In the genomic region with DNA sequence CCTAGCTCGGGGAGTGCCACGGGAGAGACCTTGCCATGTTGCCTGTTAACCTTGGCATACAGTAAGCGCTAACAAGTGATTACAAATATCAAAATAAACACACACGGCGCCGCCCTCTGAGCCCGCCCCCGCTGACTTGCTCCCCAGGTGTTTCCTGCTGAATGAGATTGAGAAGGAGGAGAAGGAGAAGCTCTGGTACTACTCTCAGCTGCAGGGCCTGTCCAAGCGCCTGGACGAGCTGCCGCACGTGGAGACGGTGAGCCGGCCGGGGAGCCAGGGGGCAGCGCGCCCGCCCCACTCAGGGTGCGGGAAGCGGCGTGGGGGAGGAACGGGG, we compare ENCODE assay signal across 10 cellular contexts. TPM values are rescaled to one million over a fixed set of nuclear protein-coding genes. Genes with fewer than 3 reads are reported as not detected.
DNase-seq lines count a peak whose midpoint lies in the region; ATAC-seq, FAIRE-seq and TF ChIP-seq lines count a peak whose summit lies in the region.
"Had no signal": no experiment of that assay in that cellular context is flagged by ENCODE, and none has a peak within 500 bp of the region (broad histone marks: within the 10 kb centered on the region; RNA-seq: fewer than 3 reads in every experiment).

No MANE protein-coding gene starts in this region.

- H4K8ac ChIP-seq in neuronal stem cell (ENCODE audit: low read depth, low read length) = no peak overlapping the region

- WGBS in GM12878 (ENCODE audit: insufficient coverage, insufficient replicate concordance, low lambda C conversion rate, missing lambda C conversion rate) = 6% methylated on average over 22 of the region's 22 CpGs
- WGBS in neuronal stem cell (ENCODE audit: extremely low coverage in 2 of 2, insufficient read length in 2 of 2, insufficient replicate concordance in 1 of 2), 2 donors = no CpG with 5 or more reads among the region's 22 CpGs

- H2BK15ac ChIP-seq in neuronal stem cell (ENCODE audit: low read length) = peak overlapping the region; percentile 26

- BruUV-seq in GM12878 (replicated peaks; lab: Mats Ljungman, UMichigan) = no TSS peak

- H3K79me2 ChIP-seq in GM12878 (ENCODE audit: control insufficient read depth, insufficient read depth, low read length) = no peaks in the 10 kb centered on the region

- H2AK5ac ChIP-seq in neuronal stem cell (ENCODE audit: low read depth, low read length) = peak overlapping the region; percentile 56

- no peak overlapping the region for H4K91ac ChIP-seq in neuronal stem cell (ENCODE audit: low read depth, low read length, poor library complexity)

- no peaks in the 10 kb centered on the region for H3K9me3 ChIP-seq in HAP-1
- H3K9me3 ChIP-seq in GM12878 (replicated peaks; ENCODE audit: control insufficient read depth, insufficient read depth, low read length) = no peaks in the 10 kb centered on the region; the same call in 2 of the 3 replicates
- H3K9me3 ChIP-seq in neuronal stem cell (replicated peaks in 1 of 2; ENCODE audit: control insufficient read depth in 2 of 2, insufficient read depth in 1 of 2, low read depth in 1 of 2, low read length in 2 of 2) = no peaks in the 10 kb centered on the region
- H3K9me3 ChIP-seq: sigmoid colon, uterus had no signal

- H3K27me3 ChIP-seq in HAP-1 (ENCODE audit: low read depth) (peaks cover 48% of the 10 kb centered on the region), GM12878 (replicated peaks in 1 of 2; ENCODE audit: control insufficient read depth in 2 of 2, insufficient read depth in 2 of 2, low read length in 1 of 2) (peaks cover 5% of the 10 kb centered on the region in 2 experiments; a peak in 2 of 4 replicates), neuronal stem cell (ENCODE audit: control insufficient read depth in 3 of 3, insufficient read depth in 3 of 3, low read depth in 1 of 3, low read length in 3 of 3) (no peaks in the 10 kb centered on the region)

- no peak for DNase-seq in HAP-1 (ENCODE audit: low spot score in 2 of 2)
- peak; percentile 54 for DNase-seq in NCI-H2029 (lab: John Stamatoyannopoulos, UW)
- DNase-seq in GM12878 (ENCODE audit: low read depth, low spot score) = no peak
- no peak for DNase-seq in neuronal stem cell (ENCODE audit: low spot score)
- DNase-seq in activated effector memory CD4-positive, alpha-beta T cell treated with anti-CD3 and anti-CD28 coated beads, Interleukin-2, amount 50 U/mL, for 16 hours = no peak
- DNase-seq in DMS 273 (lab: John Stamatoyannopoulos, UW; ENCODE audit: unreplicated experiment) = no peak
- DNase-seq in Ammon's horn (ENCODE audit: low spot score) = no peak
- DNase-seq: NCI-H510A treated with DMSO at 0.1 percent for 48 hours, sigmoid colon had no signal

- TF ChIP-seq EP300 in GM12878 (IDR thresholded peaks at IDR 0.05; ENCODE audit: borderline replicate concordance in 1 of 2, control insufficient read depth in 1 of 2, low read depth in 2 of 2, low read length in 2 of 2) = no peak

- RAD21 ChIA-PET in GM12878 (lab: Charles Lee; ENCODE audit: unreplicated experiment) = no interaction called here

- peak overlapping the region; percentile 73 for H2BK12ac ChIP-seq in neuronal stem cell (ENCODE audit: low read length)

- intact Hi-C loops in GM12878 (cut with micrococcal nuclease; ENCODE audit: unreplicated experiment) = no loop called here

- H3K27ac ChIP-seq in GM12878 (ENCODE audit: control insufficient read depth, insufficient read depth) = no peak overlapping the region
- H3K27ac ChIP-seq in neuronal stem cell (replicated peaks; ENCODE audit: low read length) = no peak overlapping the region
- H3K27ac ChIP-seq: sigmoid colon, uterus had no signal

- H3K9ac ChIP-seq in GM12878 (ENCODE audit: control insufficient read depth, insufficient read depth, low read length) = no peak overlapping the region
- H3K9ac ChIP-seq in neuronal stem cell (ENCODE audit: low read depth, low read length, poor library complexity) = no peak overlapping the region

- peaks cover 17% of the 10 kb centered on the region for H3K79me1 ChIP-seq in neuronal stem cell (ENCODE audit: low read depth, low read length)

- SMC1A ChIA-PET in GM12878 (lab: Charles Lee; ENCODE audit: uncharacterized antibody, unreplicated experiment) = no interaction called here

- TF ChIP-seq CTCF in GM12878 (IDR thresholded peaks at IDR 0.05 in 2 of 3, conservative IDR thresholded peaks at IDR 0.05 in 1 of 3; ENCODE audit: control insufficient read depth in 2 of 3, extremely low read depth in 1 of 3, insufficient read depth in 1 of 3, low read depth in 3 of 3, low read length in 3 of 3) = no peak

- H3K4me1 ChIP-seq in HAP-1 = peaks cover 12% of the 10 kb centered on the region
- peaks cover 3% of the 10 kb centered on the region for H3K4me1 ChIP-seq in GM12878 (ENCODE audit: control insufficient read depth, insufficient read depth, low read length)
- peaks cover 32 to 35% of the 10 kb centered on the region in 2 donors for H3K4me1 ChIP-seq in neuronal stem cell (ENCODE audit: control insufficient read depth in 2 of 2, insufficient read depth in 1 of 2, low read depth in 1 of 2, low read length in 2 of 2)

- in situ Hi-C loops in HAP-1 (cut with MboI; ENCODE audit: low sequenced_read_pairs) (no loop called here), GM12878 (cut with MboI) (no loop called here)

- H3K18ac ChIP-seq in neuronal stem cell (ENCODE audit: low read length) = peak overlapping the region; percentile 80

- H3K36me3 ChIP-seq in HAP-1 (replicated peaks) (no peaks in the 10 kb centered on the region), GM12878 (ENCODE audit: control insufficient read depth in 2 of 2, insufficient read depth in 2 of 2, low read length in 1 of 2) (no peaks in the 10 kb centered on the region), neuronal stem cell (replicated peaks in 1 of 2; ENCODE audit: control insufficient read depth in 2 of 2, insufficient read depth in 2 of 2, low read length in 2 of 2) (peaks cover 25 to 75% of the 10 kb centered on the region in 2 donors)
- H3K36me3 ChIP-seq: uterus had no signal

- H3K4ac ChIP-seq in neuronal stem cell (ENCODE audit: low read length) = peak overlapping the region; percentile 53

- H3K4me3 ChIP-seq in HAP-1 = peak overlapping the region; percentile 6; the same call in 1 of the 2 replicates
- no peak overlapping the region for H3K4me3 ChIP-seq in GM12878
- H3K4me3 ChIP-seq in neuronal stem cell (ENCODE audit: low read length in 2 of 2) = peak overlapping the region in 1 of 2 donors; percentile 36
- H3K4me3 ChIP-seq: sigmoid colon, uterus had no signal

- H3K4me2 ChIP-seq in GM12878 (ENCODE audit: control insufficient read depth, insufficient read depth) (0 out of 2 replicates have a peak overlapping the region, but pooled peaks have one; percentile 25), neuronal stem cell (ENCODE audit: insufficient read depth, low read length, poor library complexity, severe bottlenecking) (no peak overlapping the region)

- FAIRE-seq in GM12878 (lab: Jason Lieb, UNC) = no peak

- TF ChIP-seq POLR2A in GM12878 (IDR thresholded peaks at IDR 0.05; ENCODE audit: low read depth, low read length) = no peak

- POLR2A ChIA-PET in GM12878 (lab: Charles Lee) = no interaction called here

- no peak overlapping the region for H2BK120ac ChIP-seq in neuronal stem cell (ENCODE audit: low read depth, low read length)

- no peak for ATAC-seq in GM12878

- no peak overlapping the region for H3K14ac ChIP-seq in neuronal stem cell (ENCODE audit: low read length)

- peak overlapping the region; percentile 91 for H3K23ac ChIP-seq in neuronal stem cell (ENCODE audit: low read depth, low read length, poor library complexity)

- no peak overlapping the region for H2BK5ac ChIP-seq in neuronal stem cell (ENCODE audit: low read length)

- H2AFZ ChIP-seq in GM12878 (ENCODE audit: control insufficient read depth, low read depth, low read length) = no peak overlapping the region
- H2AFZ ChIP-seq in neuronal stem cell (ENCODE audit: low read length) = no peak overlapping the region

- no peaks in the 10 kb centered on the region for H4K20me1 ChIP-seq in GM12878 (ENCODE audit: control insufficient read depth, insufficient read depth)

- CTCF ChIA-PET in GM12878 (lab: Yijun Ruan, JAX) = interaction anchor here (1.3 kb wide), 1 partner anchor 11 kb away, joined by 3 read pairs; no protein-coding TSS in a partner anchor

- TF ChIP-seq RAD21 in GM12878 (IDR thresholded peaks at IDR 0.05; ENCODE audit: insufficient read depth, low read depth, low read length) = no peak

RNA-seq across cellular contexts. Expression of gene APC2, which starts 5.0 kb away (rescaled TPM):
- total RNA-seq in GM12878 (2013; cell fraction: nucleolus; rRNA removed) = 0.34 and 0.46 TPM in 2 replicates
- total RNA-seq in GM12878 (2014; rRNA removed) = under 0.01 and 0.11 TPM in 2 replicates
- 0.05 TPM in 1 of 2 replicates, not detected in the other for total RNA-seq in GM12878 (2014; rRNA removed; fragmentation: Illumina TruSeq; extraction: Trizol)
- 0.08 and 0.26 TPM in 2 replicates for total RNA-seq in GM12878 (2021)
- 0.31 TPM for polyA plus RNA-seq in GM12878 (2011; ENCODE audit: low read depth)
- not detected in 2 replicates for polyA plus RNA-seq in GM12878 (2011; rRNA removed)
- 0.03 TPM in 1 of 2 replicates, not detected in the other for polyA plus RNA-seq in GM12878 (2011; cell fraction: cytosol; rRNA removed)
- polyA plus RNA-seq in GM12878 (2011; cell fraction: nucleus; rRNA removed) = 0.18 and 0.38 TPM in 2 replicates
- 0.27 and 0.43 TPM in 2 replicates for polyA plus RNA-seq in GM12878 (2012)
- not detected in 2 replicates for polyA plus RNA-seq in GM12878 (2014; fragmentation: Illumina TruSeq; extraction: Trizol)
- polyA plus RNA-seq in GM12878 (2014; fragmentation: Nextera tagmentation; extraction: Ambion mirVana) = under 1 TPM in 1 of 2 experiments, not detected in 1; 0.02 TPM
- polyA plus RNA-seq in GM12878 (2014; rRNA removed) = 0.16 and 0.73 TPM in 2 replicates
- under 1 TPM in 1 of 2 experiments, not detected in 1; 0.04 TPM for polyA plus RNA-seq in GM12878 (2016; fragmentation: Nextera tagmentation; extraction: Ambion mirVana)
- polyA minus RNA-seq in GM12878 (2011; rRNA and poly(A)+ RNA removed) = 0.05 TPM in 1 of 2 replicates, not detected in the other
- not detected in 2 replicates for polyA minus RNA-seq in GM12878 (2011; cell fraction: cytosol; rRNA and poly(A)+ RNA removed)
- 0.12 and 0.38 TPM in 2 replicates for polyA minus RNA-seq in GM12878 (2011; cell fraction: nucleus; rRNA and poly(A)+ RNA removed)
- 3.4 TPM for polyA plus RNA-seq in neuronal stem cell (2013, experiment 1 of 2)
- polyA plus RNA-seq in neuronal stem cell (2013, experiment 2 of 2) = 3.9 TPM

RNA-seq across cellular contexts. Expression of gene RPS15, which starts 16.8 kb away (rescaled TPM):
- 239 and 289 TPM in 2 replicates for total RNA-seq in GM12878 (2013; cell fraction: nucleolus; rRNA removed)
- 1,524 and 1,715 TPM in 2 replicates for total RNA-seq in GM12878 (2014; rRNA removed)
- 972 and 1,030 TPM in 2 replicates for total RNA-seq in GM12878 (2014; rRNA removed; fragmentation: Illumina TruSeq; extraction: Trizol)
- 2,219 and 2,315 TPM in 2 replicates for total RNA-seq in GM12878 (2021)
- 7,786 TPM for polyA plus RNA-seq in GM12878 (2011; ENCODE audit: low read depth)
- polyA plus RNA-seq in GM12878 (2011; rRNA removed) = 524 and 1,111 TPM in 2 replicates
- 3,186 and 3,536 TPM in 2 replicates for polyA plus RNA-seq in GM12878 (2011; cell fraction: cytosol; rRNA removed)
- polyA plus RNA-seq in GM12878 (2011; cell fraction: nucleus; rRNA removed) = 1,362 and 1,364 TPM in 2 replicates
- polyA plus RNA-seq in GM12878 (2012) = 3,088 and 3,408 TPM in 2 replicates
- 209 and 786 TPM in 2 replicates for polyA plus RNA-seq in GM12878 (2014; fragmentation: Illumina TruSeq; extraction: Trizol)
- polyA plus RNA-seq in GM12878 (2014; fragmentation: Nextera tagmentation; extraction: Ambion mirVana) = 100 to 1,000 TPM; 559 to 717 TPM
- polyA plus RNA-seq in GM12878 (2014; rRNA removed) = 3,158 and 3,344 TPM in 2 replicates
- 1,000 to 10,000 TPM; 1,763 to 1,909 TPM for polyA plus RNA-seq in GM12878 (2016; fragmentation: Nextera tagmentation; extraction: Ambion mirVana)
- 256 and 857 TPM in 2 replicates for polyA minus RNA-seq in GM12878 (2011; rRNA and poly(A)+ RNA removed)
- 796 and 851 TPM in 2 replicates for polyA minus RNA-seq in GM12878 (2011; cell fraction: cytosol; rRNA and poly(A)+ RNA removed)
- polyA minus RNA-seq in GM12878 (2011; cell fraction: nucleus; rRNA and poly(A)+ RNA removed) = 184 and 257 TPM in 2 replicates
- 3,965 TPM for polyA plus RNA-seq in neuronal stem cell (2013, experiment 1 of 2)
- 3,732 TPM for polyA plus RNA-seq in neuronal stem cell (2013, experiment 2 of 2)

RNA-seq across cellular contexts. Expression of gene C19orf25, which starts 24.0 kb away (rescaled TPM):
- total RNA-seq in GM12878 (2013; cell fraction: nucleolus; rRNA removed) = 69.0 and 71.0 TPM in 2 replicates
- total RNA-seq in GM12878 (2014; rRNA removed) (36.3 and 38.3 TPM in 2 replicates), GM12878 (2014; rRNA removed; fragmentation: Illumina TruSeq; extraction: Trizol) (11.7 and 14.8 TPM in 2 replicates), GM12878 (2021) (36.5 and 37.5 TPM in 2 replicates)
- 4.5 TPM for polyA plus RNA-seq in GM12878 (2011; ENCODE audit: low read depth)
- polyA plus RNA-seq in GM12878 (2011; rRNA removed) (6.3 and 13.6 TPM in 2 replicates), GM12878 (2014; fragmentation: Illumina TruSeq; extraction: Trizol) (4.2 and 13.2 TPM in 2 replicates), GM12878 (2014; fragmentation: Nextera tagmentation; extraction: Ambion mirVana) (1 to 10 TPM; 1.2 to 3.9 TPM), GM12878 (2014; rRNA removed) (42.5 and 52.5 TPM in 2 replicates), GM12878 (2016; fragmentation: Nextera tagmentation; extraction: Ambion mirVana) (10 to 100 TPM; 60.9 to 67.0 TPM)
- polyA plus RNA-seq in GM12878 (2011; cell fraction: cytosol; rRNA removed) = 26.6 and 50.8 TPM in 2 replicates
- polyA plus RNA-seq in GM12878 (2011; cell fraction: nucleus; rRNA removed) = 37.5 and 49.9 TPM in 2 replicates
- 18.6 and 22.1 TPM in 2 replicates for polyA plus RNA-seq in GM12878 (2012)
- polyA minus RNA-seq in GM12878 (2011; rRNA and poly(A)+ RNA removed) = 4.5 and 13.9 TPM in 2 replicates
- 8.7 and 11.5 TPM in 2 replicates for polyA minus RNA-seq in GM12878 (2011; cell fraction: cytosol; rRNA and poly(A)+ RNA removed)
- polyA minus RNA-seq in GM12878 (2011; cell fraction: nucleus; rRNA and poly(A)+ RNA removed) = 11.2 and 27.7 TPM in 2 replicates
- 22.9 TPM for polyA plus RNA-seq in neuronal stem cell (2013, experiment 1 of 2)
- polyA plus RNA-seq in neuronal stem cell (2013, experiment 2 of 2) = 21.4 TPM

RNA-seq across cellular contexts. Expression of gene PCSK4, which starts 35.2 kb away (rescaled TPM):
- 3.5 and 4.7 TPM in 2 replicates for total RNA-seq in GM12878 (2013; cell fraction: nucleolus; rRNA removed)
- 0.40 and 0.60 TPM in 2 replicates for total RNA-seq in GM12878 (2014; rRNA removed)
- total RNA-seq in GM12878 (2014; rRNA removed; fragmentation: Illumina TruSeq; extraction: Trizol) = 0.27 TPM in 1 of 2 replicates, not detected in the other
- total RNA-seq in GM12878 (2021) = 0.90 and 0.95 TPM in 2 replicates
- 0.26 TPM for polyA plus RNA-seq in GM12878 (2011; ENCODE audit: low read depth)
- 0.12 and 0.35 TPM in 2 replicates for polyA plus RNA-seq in GM12878 (2011; rRNA removed)
- polyA plus RNA-seq in GM12878 (2011; cell fraction: cytosol; rRNA removed) = 0.28 and 0.38 TPM in 2 replicates
- polyA plus RNA-seq in GM12878 (2011; cell fraction: nucleus; rRNA removed) = 8.8 and 9.8 TPM in 2 replicates
- 4.1 and 4.7 TPM in 2 replicates for polyA plus RNA-seq in GM12878 (2012)
- polyA plus RNA-seq in GM12878 (2014; fragmentation: Illumina TruSeq; extraction: Trizol) = not detected in 2 replicates
- polyA plus RNA-seq in GM12878 (2014; fragmentation: Nextera tagmentation; extraction: Ambion mirVana) = not detected
- polyA plus RNA-seq in GM12878 (2014; rRNA removed) = 0.99 and 1.6 TPM in 2 replicates
- polyA plus RNA-seq in GM12878 (2016; fragmentation: Nextera tagmentation; extraction: Ambion mirVana) = under 1 TPM; 0.32 to 0.57 TPM
- polyA minus RNA-seq in GM12878 (2011; rRNA and poly(A)+ RNA removed) = 0.59 and 0.67 TPM in 2 replicates
- not detected in 2 replicates for polyA minus RNA-seq in GM12878 (2011; cell fraction: cytosol; rRNA and poly(A)+ RNA removed)
- polyA minus RNA-seq in GM12878 (2011; cell fraction: nucleus; rRNA and poly(A)+ RNA removed) = 1.7 and 2.0 TPM in 2 replicates
- polyA plus RNA-seq in neuronal stem cell (2013, experiment 1 of 2) = 8.3 TPM
- polyA plus RNA-seq in neuronal stem cell (2013, experiment 2 of 2) = 7.9 TPM

RNA-seq across cellular contexts. Expression of gene REEP6, which starts 36.0 kb away (rescaled TPM):
- total RNA-seq in GM12878 (2013; cell fraction: nucleolus; rRNA removed) = 0.27 TPM in 1 of 2 replicates, not detected in the other
- total RNA-seq in GM12878 (2014; rRNA removed) = 0.27 and 0.45 TPM in 2 replicates
- total RNA-seq in GM12878 (2014; rRNA removed; fragmentation: Illumina TruSeq; extraction: Trizol) = 0.13 TPM in 1 of 2 replicates, not detected in the other
- total RNA-seq in GM12878 (2021) = 0.53 and 0.69 TPM in 2 replicates
- polyA plus RNA-seq in GM12878 (2011; ENCODE audit: low read depth) = not detected
- polyA plus RNA-seq in GM12878 (2011; rRNA removed) = 0.08 TPM in 1 of 2 replicates, not detected in the other
- 0.18 and 0.36 TPM in 2 replicates for polyA plus RNA-seq in GM12878 (2011; cell fraction: cytosol; rRNA removed)
- polyA plus RNA-seq in GM12878 (2011; cell fraction: nucleus; rRNA removed) = 0.24 and 0.28 TPM in 2 replicates
- 0.32 and 0.58 TPM in 2 replicates for polyA plus RNA-seq in GM12878 (2012)
- 0.06 TPM in 1 of 2 replicates, not detected in the other for polyA plus RNA-seq in GM12878 (2014; fragmentation: Illumina TruSeq; extraction: Trizol)
- polyA plus RNA-seq in GM12878 (2014; fragmentation: Nextera tagmentation; extraction: Ambion mirVana) = not detected
- polyA plus RNA-seq in GM12878 (2014; rRNA removed) = 0.32 and 0.57 TPM in 2 replicates
- polyA plus RNA-seq in GM12878 (2016; fragmentation: Nextera tagmentation; extraction: Ambion mirVana) = 1 to 10 TPM in 1 of 2 experiments, under 1 TPM in 1; 0.60 to 1.1 TPM
- polyA minus RNA-seq in GM12878 (2011; rRNA and poly(A)+ RNA removed) = not detected in 2 replicates
- not detected in 2 replicates for polyA minus RNA-seq in GM12878 (2011; cell fraction: cytosol; rRNA and poly(A)+ RNA removed)
- polyA minus RNA-seq in GM12878 (2011; cell fraction: nucleus; rRNA and poly(A)+ RNA removed) = not detected in 2 replicates
- 18.0 TPM for polyA plus RNA-seq in neuronal stem cell (2013, experiment 1 of 2)
- polyA plus RNA-seq in neuronal stem cell (2013, experiment 2 of 2) = 17.5 TPM
